ENCODE assay signal across 1 cellular context in genomic region chr13:33331962-33332361, GRCh38.
TF ChIP-seq lines count a peak whose summit lies in the region.

No MANE protein-coding gene starts in this region.

TF ChIP-seq in WTC11, 78 proteins besides CTCF, POLR2A, EP300 and RAD21 (continued from another document):
- no peak for TF ChIP-seq ARID4B (CRISPR knock-in tag; IDR thresholded peaks at IDR 0.05; ENCODE audit: borderline replicate concordance)
- TF ChIP-seq JAZF1 (CRISPR knock-in tag; IDR thresholded peaks at IDR 0.05), result no peak
- TF ChIP-seq FOXP1 (CRISPR knock-in tag; IDR thresholded peaks at IDR 0.05; ENCODE audit: borderline replicate concordance), result no peak
- no peak for TF ChIP-seq TCF7 (CRISPR knock-in tag; IDR thresholded peaks at IDR 0.05; ENCODE audit: low read depth)
- no peak for TF ChIP-seq GTF2I (CRISPR knock-in tag; conservative IDR thresholded peaks at IDR 0.05)
- no peak for TF ChIP-seq MAX (CRISPR knock-in tag; IDR thresholded peaks at IDR 0.05)
- TF ChIP-seq HMGA2 (CRISPR knock-in tag; IDR thresholded peaks at IDR 0.05), result no peak
- no peak for TF ChIP-seq USF1 (CRISPR knock-in tag; IDR thresholded peaks at IDR 0.05)
- TF ChIP-seq ZNF263 (CRISPR knock-in tag; IDR thresholded peaks at IDR 0.05; ENCODE audit: low read depth), result no peak
